15 cellular contexts compared by ENCODE assay signal in genomic region chr11:44525473-44526252, GRCh38. TPM values are rescaled to one million over a fixed set of nuclear protein-coding genes. Genes with fewer than 3 reads are reported as not detected.
A peak's percentile ranks its signal among the peaks of the same experiment; 100 is the strongest.
DNase-seq lines count a peak whose midpoint lies in the region; ATAC-seq and TF ChIP-seq lines count a peak whose summit lies in the region.
"Had no signal": no experiment of that assay in that cellular context is flagged by ENCODE, and none has a peak within 500 bp of the region (broad histone marks: within the 10 kb centered on the region; RNA-seq: fewer than 3 reads in every experiment).

No MANE protein-coding gene starts in this region.

- intact Hi-C loops in activated CD4-positive, alpha-beta T cell treated with anti-CD3 and anti-CD28 coated beads, Interleukin-2, amount 10 ng/mL, durations not matched to agents 24 days and 14 days (cut with micrococcal nuclease) = no loop called here
- intact Hi-C loops in activated T-helper 2 cell treated with anti-CD3 and anti-CD28 coated beads, Interferon-gamma antibody, Interleukin-2, Interleukin-4, amounts not matched to agents 10 μg/mL and 5 μg/mL and 100 μg/mL, durations not matched to agents 14 hours and 24 hours and 36 hours (cut with micrococcal nuclease) = loop anchor here (10.0 kb wide), 1 partner anchor 331 kb away; no protein-coding TSS in a partner anchor
- intact Hi-C loops in testis (cut with DNase I; ENCODE audit: low total_unique reads) (no loop called here), ascending aorta (cut with DNase I) (no loop called here), prostate gland (cut with DNase I) (no loop called here)

- no peak overlapping the region for H3K9ac ChIP-seq in neural progenitor cell

- ATAC-seq in HG02588 (IDR thresholded peaks at IDR 0.05; ENCODE audit: unreplicated experiment) = no peak

- no peaks in the 10 kb centered on the region for H3K27me3 ChIP-seq in neural progenitor cell
- H3K27me3 ChIP-seq in testis = no peaks in the 10 kb centered on the region
- no peaks in the 10 kb centered on the region for H3K27me3 ChIP-seq in ascending aorta
- H3K27me3 ChIP-seq in prostate gland (replicated peaks; ENCODE audit: insufficient read depth) = no peaks in the 10 kb centered on the region

- TF ChIP-seq CTCF in neural progenitor cell (IDR thresholded peaks at IDR 0.05) (no peak), testis (IDR thresholded peaks at IDR 0.05) (no peak), ascending aorta (IDR thresholded peaks at IDR 0.05) (no peak), prostate gland (IDR thresholded peaks at IDR 0.05) (no peak)

- H3K27me3 Mint-ChIP-seq in activated CD4-positive, alpha-beta T cell treated with anti-CD3 and anti-CD28 coated beads, Interleukin-2, amount 10 ng/mL, durations not matched to agents 24 days and 14 days = peaks cover 15% of the 10 kb centered on the region
- peaks cover 17% of the 10 kb centered on the region for H3K27me3 Mint-ChIP-seq in activated T-helper 2 cell treated with anti-CD3 and anti-CD28 coated beads, Interferon-gamma antibody, Interleukin-2, Interleukin-4, amounts not matched to agents 10 μg/mL and 5 μg/mL and 100 μg/mL, durations not matched to agents 14 hours and 24 hours and 36 hours (ENCODE audit: low read depth)
- peaks cover 22% of the 10 kb centered on the region for H3K27me3 Mint-ChIP-seq in neural progenitor cell (ENCODE audit: insufficient read depth, low read depth)

- H3K4me2 ChIP-seq in neural progenitor cell = no peak overlapping the region

- H3K9me3 Mint-ChIP-seq in activated CD4-positive, alpha-beta T cell treated with anti-CD3 and anti-CD28 coated beads, Interleukin-2, amount 10 ng/mL, durations not matched to agents 24 days and 14 days = no peaks in the 10 kb centered on the region
- no peaks in the 10 kb centered on the region for H3K9me3 Mint-ChIP-seq in activated T-helper 2 cell treated with anti-CD3 and anti-CD28 coated beads, Interferon-gamma antibody, Interleukin-2, Interleukin-4, amounts not matched to agents 10 μg/mL and 5 μg/mL and 100 μg/mL, durations not matched to agents 14 hours and 24 hours and 36 hours
- H3K9me3 Mint-ChIP-seq in neural progenitor cell = no peaks in the 10 kb centered on the region

- no peak for DNase-seq in activated CD4-positive, alpha-beta T cell treated with anti-CD3 and anti-CD28 coated beads, Interleukin-2, amount 10 ng/mL, durations not matched to agents 24 days and 14 days
- no peak for DNase-seq in activated CD4-positive, alpha-beta T cell treated with anti-CD3 and anti-CD28 coated beads, Interleukin-2, amount 50 U/mL, for 48 hours
- no peak for DNase-seq in activated T-helper 2 cell treated with anti-CD3 and anti-CD28 coated beads, Interferon-gamma antibody, Interleukin-2, Interleukin-4, amounts not matched to agents 10 μg/mL and 5 μg/mL and 100 μg/mL, durations not matched to agents 14 hours and 24 hours and 36 hours (ENCODE audit: low spot score)
- DNase-seq in neural progenitor cell (ENCODE audit: low spot score) = no peak
- peak; percentile 58 for DNase-seq in testis
- DNase-seq in ascending aorta (ENCODE audit: low spot score in 2 of 2) = no peak
- no peak for DNase-seq in prostate gland (ENCODE audit: low spot score)
- DNase-seq: NCI-H1105 treated with DMSO at 0.1 percent for 48 hours, NCI-H187, NCI-H345, NCI-H526 treated with DMSO at 0.1 percent for 48 hours, SHP77 treated with DMSO at 0.1 percent for 48 hours had no signal

- no peaks in the 10 kb centered on the region for H3K36me3 Mint-ChIP-seq in activated CD4-positive, alpha-beta T cell treated with anti-CD3 and anti-CD28 coated beads, Interleukin-2, amount 10 ng/mL, durations not matched to agents 24 days and 14 days (ENCODE audit: low read depth)
- peaks cover 3% of the 10 kb centered on the region for H3K36me3 Mint-ChIP-seq in activated T-helper 2 cell treated with anti-CD3 and anti-CD28 coated beads, Interferon-gamma antibody, Interleukin-2, Interleukin-4, amounts not matched to agents 10 μg/mL and 5 μg/mL and 100 μg/mL, durations not matched to agents 14 hours and 24 hours and 36 hours (ENCODE audit: low read depth)
- H3K36me3 Mint-ChIP-seq in neural progenitor cell = no peaks in the 10 kb centered on the region

- H3K27ac ChIP-seq in neural progenitor cell = no peak overlapping the region
- no peak overlapping the region for H3K27ac ChIP-seq in testis
- no peak overlapping the region for H3K27ac ChIP-seq in ascending aorta
- H3K27ac ChIP-seq in prostate gland = no peak overlapping the region
- H3K27ac ChIP-seq: 22Rv1 had no signal

- H3K9me3 ChIP-seq in neural progenitor cell (ENCODE audit: low read depth) (no peaks in the 10 kb centered on the region), testis (no peaks in the 10 kb centered on the region), ascending aorta (no peaks in the 10 kb centered on the region), prostate gland (no peaks in the 10 kb centered on the region)
- H3K9me3 ChIP-seq: HAP-1 had no signal

- H4K20me1 ChIP-seq in neural progenitor cell (ENCODE audit: low read depth) = no peaks in the 10 kb centered on the region

- no peak overlapping the region for H3K4me3 Mint-ChIP-seq in activated CD4-positive, alpha-beta T cell treated with anti-CD3 and anti-CD28 coated beads, Interleukin-2, amount 10 ng/mL, durations not matched to agents 24 days and 14 days
- H3K4me3 Mint-ChIP-seq in activated T-helper 2 cell treated with anti-CD3 and anti-CD28 coated beads, Interferon-gamma antibody, Interleukin-2, Interleukin-4, amounts not matched to agents 10 μg/mL and 5 μg/mL and 100 μg/mL, durations not matched to agents 14 hours and 24 hours and 36 hours (ENCODE audit: low read depth) = no peak overlapping the region
- peak overlapping the region; percentile 52 for H3K4me3 Mint-ChIP-seq in neural progenitor cell

- peaks cover 27% of the 10 kb centered on the region for H3K4me1 Mint-ChIP-seq in activated CD4-positive, alpha-beta T cell treated with anti-CD3 and anti-CD28 coated beads, Interleukin-2, amount 10 ng/mL, durations not matched to agents 24 days and 14 days
- peaks cover 32% of the 10 kb centered on the region for H3K4me1 Mint-ChIP-seq in activated T-helper 2 cell treated with anti-CD3 and anti-CD28 coated beads, Interferon-gamma antibody, Interleukin-2, Interleukin-4, amounts not matched to agents 10 μg/mL and 5 μg/mL and 100 μg/mL, durations not matched to agents 14 hours and 24 hours and 36 hours (ENCODE audit: low read depth)
- H3K4me1 Mint-ChIP-seq in neural progenitor cell = peaks cover 69% of the 10 kb centered on the region

- H2AFZ ChIP-seq in neural progenitor cell (replicated peaks) = peak overlapping the region; percentile 61

- H3K27ac Mint-ChIP-seq in activated CD4-positive, alpha-beta T cell treated with anti-CD3 and anti-CD28 coated beads, Interleukin-2, amount 10 ng/mL, durations not matched to agents 24 days and 14 days = peak overlapping the region; percentile 26
- H3K27ac Mint-ChIP-seq in activated T-helper 2 cell treated with anti-CD3 and anti-CD28 coated beads, Interferon-gamma antibody, Interleukin-2, Interleukin-4, amounts not matched to agents 10 μg/mL and 5 μg/mL and 100 μg/mL, durations not matched to agents 14 hours and 24 hours and 36 hours = peak overlapping the region; percentile 32
- peak overlapping the region; percentile 76 for H3K27ac Mint-ChIP-seq in neural progenitor cell

- TF ChIP-seq POLR2A in testis (IDR thresholded peaks at IDR 0.05) (no peak), prostate gland (IDR thresholded peaks at IDR 0.05) (no peak)

- H3K36me3 ChIP-seq in neural progenitor cell = no peaks in the 10 kb centered on the region
- no peaks in the 10 kb centered on the region for H3K36me3 ChIP-seq in testis (ENCODE audit: low read depth, missing control alignments)
- no peaks in the 10 kb centered on the region for H3K36me3 ChIP-seq in ascending aorta
- H3K36me3 ChIP-seq in prostate gland = no peaks in the 10 kb centered on the region
- H3K36me3 ChIP-seq: HAP-1 had no signal

- H3F3A ChIP-seq in neural progenitor cell (ENCODE audit: low read depth) = no peaks in the 10 kb centered on the region

- H3K4me1 ChIP-seq in neural progenitor cell (peaks cover 27% of the 10 kb centered on the region), testis (peaks cover 6% of the 10 kb centered on the region), ascending aorta (no peaks in the 10 kb centered on the region), prostate gland (replicated peaks) (no peaks in the 10 kb centered on the region)
- H3K4me1 ChIP-seq: HAP-1 had no signal

- H3K4me3 ChIP-seq in neural progenitor cell (no peak overlapping the region), testis (peak overlapping the region; percentile 21 to 36), ascending aorta (no peak overlapping the region), prostate gland (no peak overlapping the region)
- H3K4me3 ChIP-seq: HAP-1 had no signal

- H3K79me2 ChIP-seq in neural progenitor cell (ENCODE audit: low read depth) = no peaks in the 10 kb centered on the region

- 82% methylated on average over 20 of the region's 20 CpGs for WGBS in testis, 2 donors
- 94% methylated on average over 20 of the region's 20 CpGs for WGBS in prostate gland

RNA-seq across cellular contexts. Expression of gene CD82, which starts 39.8 kb away (rescaled TPM):
- total RNA-seq in activated CD4-positive, alpha-beta T cell treated with anti-CD3 and anti-CD28 coated beads, Interleukin-2, amount 10 ng/mL, durations not matched to agents 24 days and 14 days = 448 and 469 TPM in 2 replicates
- total RNA-seq in activated T-helper 2 cell treated with anti-CD3 and anti-CD28 coated beads, Interferon-gamma antibody, Interleukin-2, Interleukin-4, amounts not matched to agents 10 μg/mL and 5 μg/mL and 100 μg/mL, durations not matched to agents 14 hours and 24 hours and 36 hours = 397 and 425 TPM in 2 replicates
- total RNA-seq in neural progenitor cell (ENCODE audit: low replicate concordance) (8.8 and 16.2 TPM in 2 replicates), testis (10 to 100 TPM in 1 of 2 donors, 1 to 10 TPM in 1; 5.0 to 13.0 TPM), ascending aorta (28.3 TPM), prostate gland (10 to 100 TPM; 35.1 to 54.6 TPM)
- 13.7 TPM for polyA plus RNA-seq in testis (ENCODE audit: insufficient read depth, low read depth, low replicate concordance)

Comparison
In these comparisons a context has a peak if more than half of its experiments do, and no peak if none do; other contexts are left out.
1. H3K27ac Mint-ChIP-seq: peak in every context shown above with its lines; median percentile 76 in neural progenitor cell; 32 in activated T-helper 2 cell treated with anti-CD3 and anti-CD28 coated beads, Interferon-gamma antibody, Interleukin-2, Interleukin-4, amounts not matched to agents 10 μg/mL and 5 μg/mL and 100 μg/mL, durations not matched to agents 14 hours and 24 hours and 36 hours; 26 in activated CD4-positive, alpha-beta T cell treated with anti-CD3 and anti-CD28 coated beads, Interleukin-2, amount 10 ng/mL, durations not matched to agents 24 days and 14 days.
2. H3K4me3 ChIP-seq: peak in testis (2 of 2); none in neural progenitor cell (single experiment), ascending aorta (0 of 2) and prostate gland (0 of 2).